ENCODE assay signal across 10 cellular contexts in the genomic region with DNA sequence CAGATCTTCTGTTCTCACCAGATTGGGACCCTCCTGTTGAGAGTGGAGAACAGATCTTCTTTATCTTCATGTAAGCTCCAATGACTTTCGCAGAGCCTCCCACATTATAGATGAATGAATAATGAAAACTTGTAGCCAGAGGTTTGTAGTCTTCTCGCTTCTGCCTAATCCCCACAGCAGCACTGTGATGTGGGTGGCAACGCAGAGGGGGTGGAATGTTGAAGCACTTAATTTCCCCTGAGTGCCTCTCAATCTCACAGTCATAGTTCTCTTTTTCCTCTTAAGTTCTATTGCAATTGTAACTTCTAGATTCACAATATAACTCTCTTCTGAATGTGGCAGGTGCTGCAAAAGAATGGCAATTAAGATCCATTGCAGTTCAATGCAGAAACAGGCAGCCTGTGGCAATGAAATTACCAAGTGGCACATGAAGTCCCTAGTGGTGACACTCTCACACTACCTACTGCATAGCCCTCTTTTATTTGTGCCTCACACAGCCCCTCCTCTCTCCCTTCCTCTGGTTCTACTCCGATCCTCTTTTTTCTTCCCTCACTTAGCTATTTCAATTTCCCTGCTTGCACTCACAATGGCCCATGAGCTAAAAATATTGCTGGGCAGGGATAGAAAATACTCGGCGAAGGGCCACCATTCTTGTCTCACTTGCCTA.
DNase-seq lines count a peak whose midpoint lies in the region; ATAC-seq and TF ChIP-seq lines count a peak whose summit lies in the region.
"Had no signal": no experiment of that assay in that cellular context is flagged by ENCODE, and none has a peak within 500 bp of the region (broad histone marks: within the 10 kb centered on the region; RNA-seq: fewer than 3 reads in every experiment).

No MANE protein-coding gene starts in this region.

- CTCF ChIA-PET in WTC11 (lab: Charles Lee), result interaction anchor here (0.6 to 1.0 kb wide), 8 partner anchors 8 to 150 kb away, joined by 3 to 5 read pairs (median 4); no protein-coding TSS in a partner anchor

- H3K9me3 Mint-ChIP-seq in WTC11, result no peaks in the 10 kb centered on the region

- no peak overlapping the region for H3K4me3 Mint-ChIP-seq in WTC11

- POLR2A ChIA-PET in WTC11 (lab: Charles Lee), result no interaction called here

- no peaks in the 10 kb centered on the region for H3K36me3 Mint-ChIP-seq in WTC11

- H3K27me3 Mint-ChIP-seq in WTC11 (ENCODE audit: low read depth), result no peaks in the 10 kb centered on the region

- ATAC-seq in WTC11 (peak; percentile 100), GM18519 (IDR thresholded peaks at IDR 0.05; ENCODE audit: low FRiP score, unreplicated experiment) (no peak)

- peak; percentile 16; the same call in 1 of the 2 replicates for TF ChIP-seq CTCF in WTC11 (IDR thresholded peaks at IDR 0.05)

- DNase-seq in NCI-H1105 treated with DMSO at 0.1 percent for 48 hours (lab: John Stamatoyannopoulos, UW), result peak; percentile 46
- DNase-seq in NCI-H1105 (lab: John Stamatoyannopoulos, UW), result no peak
- peak; percentile 33 to 39 for DNase-seq in Kasumi-1 (lab: John Stamatoyannopoulos, UW)
- DNase-seq in WTC11 (ENCODE audit: low spot score), result no peak
- DNase-seq in nucleus accumbens (lab: John Stamatoyannopoulos, UW), result peak in 29 of 56 donors; percentile 1 to 72 (median 22)
- no peak for DNase-seq in HK-2 (ENCODE audit: unreplicated experiment)
- DNase-seq in activated T-cell treated with anti-CD3 and anti-CD28 coated beads, Interleukin-2, amount 50 U/mL, for 48 hours, result no peak
- DNase-seq: activated CD4-positive, CD25-positive, alpha-beta regulatory T cell treated with anti-CD3 and anti-CD28 coated beads, Interleukin-2, amount 50 U/mL, for 72 hours; adrenal gland had no signal

- H3K4me1 Mint-ChIP-seq in WTC11, result no peaks in the 10 kb centered on the region; the same call in 1 of the 2 replicates

- no peak overlapping the region for H3K27ac Mint-ChIP-seq in WTC11

TF ChIP-seq in WTC11, 78 proteins besides CTCF, POLR2A, EP300 and RAD21:
- TF ChIP-seq STAT6 (CRISPR knock-in tag; conservative IDR thresholded peaks at IDR 0.05; ENCODE audit: low read depth) (no peak), NR3C1 (CRISPR knock-in tag; conservative IDR thresholded peaks at IDR 0.05; ENCODE audit: low read depth) (no peak), MYBL2 (CRISPR knock-in tag; IDR thresholded peaks at IDR 0.05) (no peak), E2F1 (CRISPR knock-in tag; IDR thresholded peaks at IDR 0.05) (no peak), TEAD1 (CRISPR knock-in tag; IDR thresholded peaks at IDR 0.05) (no peak)
- TF ChIP-seq, protein P1, sequence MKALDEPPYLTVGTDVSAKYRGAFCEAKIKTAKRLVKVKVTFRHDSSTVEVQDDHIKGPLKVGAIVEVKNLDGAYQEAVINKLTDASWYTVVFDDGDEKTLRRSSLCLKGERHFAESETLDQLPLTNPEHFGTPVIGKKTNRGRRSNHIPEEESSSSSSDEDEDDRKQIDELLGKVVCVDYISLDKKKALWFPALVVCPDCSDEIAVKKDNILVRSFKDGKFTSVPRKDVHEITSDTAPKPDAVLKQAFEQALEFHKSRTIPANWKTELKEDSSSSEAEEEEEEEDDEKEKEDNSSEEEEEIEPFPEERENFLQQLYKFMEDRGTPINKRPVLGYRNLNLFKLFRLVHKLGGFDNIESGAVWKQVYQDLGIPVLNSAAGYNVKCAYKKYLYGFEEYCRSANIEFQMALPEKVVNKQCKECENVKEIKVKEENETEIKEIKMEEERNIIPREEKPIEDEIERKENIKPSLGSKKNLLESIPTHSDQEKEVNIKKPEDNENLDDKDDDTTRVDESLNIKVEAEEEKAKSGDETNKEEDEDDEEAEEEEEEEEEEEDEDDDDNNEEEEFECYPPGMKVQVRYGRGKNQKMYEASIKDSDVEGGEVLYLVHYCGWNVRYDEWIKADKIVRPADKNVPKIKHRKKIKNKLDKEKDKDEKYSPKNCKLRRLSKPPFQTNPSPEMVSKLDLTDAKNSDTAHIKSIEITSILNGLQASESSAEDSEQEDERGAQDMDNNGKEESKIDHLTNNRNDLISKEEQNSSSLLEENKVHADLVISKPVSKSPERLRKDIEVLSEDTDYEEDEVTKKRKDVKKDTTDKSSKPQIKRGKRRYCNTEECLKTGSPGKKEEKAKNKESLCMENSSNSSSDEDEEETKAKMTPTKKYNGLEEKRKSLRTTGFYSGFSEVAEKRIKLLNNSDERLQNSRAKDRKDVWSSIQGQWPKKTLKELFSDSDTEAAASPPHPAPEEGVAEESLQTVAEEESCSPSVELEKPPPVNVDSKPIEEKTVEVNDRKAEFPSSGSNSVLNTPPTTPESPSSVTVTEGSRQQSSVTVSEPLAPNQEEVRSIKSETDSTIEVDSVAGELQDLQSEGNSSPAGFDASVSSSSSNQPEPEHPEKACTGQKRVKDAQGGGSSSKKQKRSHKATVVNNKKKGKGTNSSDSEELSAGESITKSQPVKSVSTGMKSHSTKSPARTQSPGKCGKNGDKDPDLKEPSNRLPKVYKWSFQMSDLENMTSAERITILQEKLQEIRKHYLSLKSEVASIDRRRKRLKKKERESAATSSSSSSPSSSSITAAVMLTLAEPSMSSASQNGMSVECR (CRISPR knock-in tag; IDR thresholded peaks at IDR 0.05; ENCODE audit: borderline replicate concordance), result no peak
- TF ChIP-seq, protein P2, sequence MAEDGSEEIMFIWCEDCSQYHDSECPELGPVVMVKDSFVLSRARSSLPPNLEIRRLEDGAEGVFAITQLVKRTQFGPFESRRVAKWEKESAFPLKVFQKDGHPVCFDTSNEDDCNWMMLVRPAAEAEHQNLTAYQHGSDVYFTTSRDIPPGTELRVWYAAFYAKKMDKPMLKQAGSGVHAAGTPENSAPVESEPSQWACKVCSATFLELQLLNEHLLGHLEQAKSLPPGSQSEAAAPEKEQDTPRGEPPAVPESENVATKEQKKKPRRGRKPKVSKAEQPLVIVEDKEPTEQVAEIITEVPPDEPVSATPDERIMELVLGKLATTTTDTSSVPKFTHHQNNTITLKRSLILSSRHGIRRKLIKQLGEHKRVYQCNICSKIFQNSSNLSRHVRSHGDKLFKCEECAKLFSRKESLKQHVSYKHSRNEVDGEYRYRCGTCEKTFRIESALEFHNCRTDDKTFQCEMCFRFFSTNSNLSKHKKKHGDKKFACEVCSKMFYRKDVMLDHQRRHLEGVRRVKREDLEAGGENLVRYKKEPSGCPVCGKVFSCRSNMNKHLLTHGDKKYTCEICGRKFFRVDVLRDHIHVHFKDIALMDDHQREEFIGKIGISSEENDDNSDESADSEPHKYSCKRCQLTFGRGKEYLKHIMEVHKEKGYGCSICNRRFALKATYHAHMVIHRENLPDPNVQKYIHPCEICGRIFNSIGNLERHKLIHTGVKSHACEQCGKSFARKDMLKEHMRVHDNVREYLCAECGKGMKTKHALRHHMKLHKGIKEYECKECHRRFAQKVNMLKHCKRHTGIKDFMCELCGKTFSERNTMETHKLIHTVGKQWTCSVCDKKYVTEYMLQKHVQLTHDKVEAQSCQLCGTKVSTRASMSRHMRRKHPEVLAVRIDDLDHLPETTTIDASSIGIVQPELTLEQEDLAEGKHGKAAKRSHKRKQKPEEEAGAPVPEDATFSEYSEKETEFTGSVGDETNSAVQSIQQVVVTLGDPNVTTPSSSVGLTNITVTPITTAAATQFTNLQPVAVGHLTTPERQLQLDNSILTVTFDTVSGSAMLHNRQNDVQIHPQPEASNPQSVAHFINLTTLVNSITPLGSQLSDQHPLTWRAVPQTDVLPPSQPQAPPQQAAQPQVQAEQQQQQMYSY (CRISPR knock-in tag; IDR thresholded peaks at IDR 0.05), result peak; percentile 57

Comparison
In these comparisons a context has a peak if more than half of its experiments do, and no peak if none do; other contexts are left out.
1. DNase-seq: peak in NCI-H1105 treated with DMSO at 0.1 percent for 48 hours (single experiment), Kasumi-1 (2 of 2) and nucleus accumbens (29 of 56); none in NCI-H1105 (single experiment), WTC11 (single experiment), HK-2 (single experiment) and activated T-cell treated with anti-CD3 and anti-CD28 coated beads, Interleukin-2, amount 50 U/mL, for 48 hours (0 of 2).